8 cellular contexts compared by ENCODE assay signal in genomic region chr19:31214086-31214485, GRCh38.
DNase-seq lines count a peak whose midpoint lies in the region; ATAC-seq lines count a peak whose summit lies in the region.

No MANE protein-coding gene starts in this region.

- peaks cover 28% of the 10 kb centered on the region for H3K4me1 Mint-ChIP-seq in activated T-helper 2 cell treated with anti-CD3 and anti-CD28 coated beads, Interferon-gamma antibody, Interleukin-2, Interleukin-4, amounts not matched to agents 10 μg/mL and 5 μg/mL and 100 μg/mL, durations not matched to agents 14 hours and 24 hours and 36 hours (ENCODE audit: low read depth)

- peak overlapping the region; percentile 72 for H3K4me3 Mint-ChIP-seq in activated T-helper 2 cell treated with anti-CD3 and anti-CD28 coated beads, Interferon-gamma antibody, Interleukin-2, Interleukin-4, amounts not matched to agents 10 μg/mL and 5 μg/mL and 100 μg/mL, durations not matched to agents 14 hours and 24 hours and 36 hours (ENCODE audit: low read depth)

- H3K27ac Mint-ChIP-seq in activated T-helper 2 cell treated with anti-CD3 and anti-CD28 coated beads, Interferon-gamma antibody, Interleukin-2, Interleukin-4, amounts not matched to agents 10 μg/mL and 5 μg/mL and 100 μg/mL, durations not matched to agents 14 hours and 24 hours and 36 hours: peak overlapping the region; percentile 96

- intact Hi-C loops in activated T-helper 2 cell treated with anti-CD3 and anti-CD28 coated beads, Interferon-gamma antibody, Interleukin-2, Interleukin-4, amounts not matched to agents 10 μg/mL and 5 μg/mL and 100 μg/mL, durations not matched to agents 14 hours and 24 hours and 36 hours (cut with micrococcal nuclease): loop anchor here (5.0 to 10.0 kb wide), 2 partner anchors 143 to 1131 kb away; partner anchors contain the start of gene ZNF507
- intact Hi-C loops in cardiac septum (cut with DNase I): loop anchor here (10.0 kb wide), 1 partner anchor 101 kb away; no protein-coding TSS in a partner anchor

- peak; percentile 83 for DNase-seq in SIG-M5 (lab: John Stamatoyannopoulos, UW)
- DNase-seq in activated T-helper 2 cell treated with anti-CD3 and anti-CD28 coated beads, Interferon-gamma antibody, Interleukin-2, Interleukin-4, amounts not matched to agents 10 μg/mL and 5 μg/mL and 100 μg/mL, durations not matched to agents 14 hours and 24 hours and 36 hours (ENCODE audit: low spot score): peak; percentile 89
- peak; percentile 87 for DNase-seq in cardiac septum (ENCODE audit: low spot score)
- DNase-seq in stimulated activated CD4-positive, alpha-beta T cell treated with anti-CD3 and anti-CD28 coated beads, Interleukin-1b, Interleukin-23, amount 100 ng/mL, for 48 hours: peak; percentile 95
- DNase-seq in DMS 273 treated with DMSO at 0.1 percent for 48 hours (lab: John Stamatoyannopoulos, UW): no peak

- peak; percentile 97 for ATAC-seq in GM18508 (IDR thresholded peaks at IDR 0.05; ENCODE audit: insufficient read depth, unreplicated experiment)
- no peak for ATAC-seq in HG02885 (IDR thresholded peaks at IDR 0.05; ENCODE audit: poor library complexity, unreplicated experiment)
- no peak for ATAC-seq in GM19023 (IDR thresholded peaks at IDR 0.05; ENCODE audit: unreplicated experiment)

- H3K27me3 Mint-ChIP-seq in activated T-helper 2 cell treated with anti-CD3 and anti-CD28 coated beads, Interferon-gamma antibody, Interleukin-2, Interleukin-4, amounts not matched to agents 10 μg/mL and 5 μg/mL and 100 μg/mL, durations not matched to agents 14 hours and 24 hours and 36 hours (ENCODE audit: low read depth): no peaks in the 10 kb centered on the region

- no peaks in the 10 kb centered on the region for H3K9me3 Mint-ChIP-seq in activated T-helper 2 cell treated with anti-CD3 and anti-CD28 coated beads, Interferon-gamma antibody, Interleukin-2, Interleukin-4, amounts not matched to agents 10 μg/mL and 5 μg/mL and 100 μg/mL, durations not matched to agents 14 hours and 24 hours and 36 hours

- H3K36me3 Mint-ChIP-seq in activated T-helper 2 cell treated with anti-CD3 and anti-CD28 coated beads, Interferon-gamma antibody, Interleukin-2, Interleukin-4, amounts not matched to agents 10 μg/mL and 5 μg/mL and 100 μg/mL, durations not matched to agents 14 hours and 24 hours and 36 hours (ENCODE audit: low read depth): peaks cover 4% of the 10 kb centered on the region
